In genomic region chr2:88171966-88172365, GRCh38 we compare ENCODE assay signal across 19 cellular contexts. TPM values are rescaled to one million over a fixed set of nuclear protein-coding genes. Genes with fewer than 3 reads are reported as not detected.
A peak's percentile ranks its signal among the peaks of the same experiment; 100 is the strongest.
DNase-seq lines count a peak whose midpoint lies in the region; ATAC-seq, FAIRE-seq and TF ChIP-seq lines count a peak whose summit lies in the region.
"Had no signal": no experiment of that assay in that cellular context is flagged by ENCODE, and none has a peak within 500 bp of the region (broad histone marks: within the 10 kb centered on the region; RNA-seq: fewer than 3 reads in every experiment).

No MANE protein-coding gene starts in this region.

- no peaks in the 10 kb centered on the region for H3F3A ChIP-seq in GM23338 (replicated peaks; ENCODE audit: low read depth)

- H3K79me2 ChIP-seq in GM23338 (replicated peaks; ENCODE audit: insufficient read depth) = no peaks in the 10 kb centered on the region

- peak overlapping the region in 2 of 3 donors; percentile 26 to 50 for H3K27ac Mint-ChIP-seq in CD4-positive, CD25-positive, alpha-beta regulatory T cell
- H3K27ac Mint-ChIP-seq in GM23338 = no peak overlapping the region
- H3K27ac Mint-ChIP-seq in nephron progenitor cell = no peak overlapping the region

- intact Hi-C loops in esophagus muscularis mucosa (cut with DNase I) = no loop called here

- no peak for ATAC-seq in CD4-positive, CD25-positive, alpha-beta regulatory T cell (ENCODE audit: low read depth in 2 of 2)
- ATAC-seq in GM23338 = no peak
- ATAC-seq in GM19328 (IDR thresholded peaks at IDR 0.05; ENCODE audit: unreplicated experiment) = no peak

- H3K9me3 Mint-ChIP-seq in CD4-positive, CD25-positive, alpha-beta regulatory T cell = peaks cover 0 to 4% (median 0%) of the 10 kb centered on the region in 7 donors
- H3K9me3 Mint-ChIP-seq in GM23338 (peaks cover 10% of the 10 kb centered on the region; the same call in 2 of the 3 replicates), nephron progenitor cell (peaks cover 41% of the 10 kb centered on the region)

- FAIRE-seq in RCC 7860 (lab: Jason Lieb, UNC) = no peak
- FAIRE-seq: H54 had no signal

- H3K27me3 ChIP-seq in CD4-positive, CD25-positive, alpha-beta regulatory T cell (ENCODE audit: control insufficient read depth, insufficient read depth, low read length) = peaks cover 3% of the 10 kb centered on the region
- H3K27me3 ChIP-seq in GM23338 (ENCODE audit: insufficient read depth) = no peaks in the 10 kb centered on the region
- H3K27me3 ChIP-seq in esophagus muscularis mucosa = no peaks in the 10 kb centered on the region
- H3K27me3 ChIP-seq: Peyer's patch had no signal

- no peak overlapping the region for H3K4me2 ChIP-seq in GM23338
- H3K4me2 ChIP-seq: KMS-11 had no signal

- no peak for TF ChIP-seq CTCF in GM23338 (conservative IDR thresholded peaks at IDR 0.05; ENCODE audit: low read depth in 2 of 2)
- no peak for TF ChIP-seq CTCF in esophagus muscularis mucosa (IDR thresholded peaks at IDR 0.05)
- no peak for TF ChIP-seq CTCF in nephron progenitor cell (IDR thresholded peaks at IDR 0.05)

- H3K27me3 Mint-ChIP-seq in CD4-positive, CD25-positive, alpha-beta regulatory T cell = peaks cover 37% of the 10 kb centered on the region
- peaks cover 12% of the 10 kb centered on the region for H3K27me3 Mint-ChIP-seq in GM23338 (ENCODE audit: insufficient read depth, low read depth, poor library complexity)
- peaks cover 52% of the 10 kb centered on the region for H3K27me3 Mint-ChIP-seq in nephron progenitor cell (ENCODE audit: low read depth, poor library complexity)

- H3K4me3 ChIP-seq in CD4-positive, CD25-positive, alpha-beta regulatory T cell (ENCODE audit: low read depth, low read length) = no peak overlapping the region
- H3K4me3 ChIP-seq in GM23338 (no peak overlapping the region), esophagus muscularis mucosa (no peak overlapping the region)

- no peak for TF ChIP-seq POLR2A in esophagus muscularis mucosa (IDR thresholded peaks at IDR 0.05; ENCODE audit: low read depth)

- no peak for TF ChIP-seq EP300 in esophagus muscularis mucosa (IDR thresholded peaks at IDR 0.05)

- no peak overlapping the region for H2AFZ ChIP-seq in GM23338

- no peaks in the 10 kb centered on the region for H4K20me1 ChIP-seq in GM23338 (replicated peaks; ENCODE audit: insufficient read depth)

- no peak for DNase-seq in CD4-positive, CD25-positive, alpha-beta regulatory T cell
- no peak for DNase-seq in GM23338 (ENCODE audit: low spot score)
- DNase-seq in esophagus muscularis mucosa (ENCODE audit: extremely low spot score) = peak; percentile 87
- no peak for DNase-seq in nephron progenitor cell
- DNase-seq in NCI-H510A (lab: John Stamatoyannopoulos, UW) = no peak
- no peak for DNase-seq in activated CD4-positive, alpha-beta T cell treated with anti-CD3 and anti-CD28 coated beads, Interleukin-2, amount 50 U/mL, for 1 hour
- no peak for DNase-seq in RCC 7860 (ENCODE audit: low spot score)
- DNase-seq: DMS153, EL, NCI-H1105, NCI-H187, NCI-H510A treated with DMSO at 0.1 percent for 48 hours, Peyer's patch, SHP77 treated with DMSO at 0.1 percent for 48 hours had no signal

- 88% methylated on average over 1 of the region's 1 CpG for WGBS in esophagus muscularis mucosa

- no peaks in the 10 kb centered on the region for H3K9me3 ChIP-seq in CD4-positive, CD25-positive, alpha-beta regulatory T cell (ENCODE audit: control insufficient read depth in 2 of 2, low read length in 2 of 2)
- no peaks in the 10 kb centered on the region for H3K9me3 ChIP-seq in esophagus muscularis mucosa

- no peaks in the 10 kb centered on the region for H3K9me2 ChIP-seq in GM23338 (ENCODE audit: insufficient read depth)

- H3K36me3 Mint-ChIP-seq in CD4-positive, CD25-positive, alpha-beta regulatory T cell = no peaks in the 10 kb centered on the region
- peaks cover 8% of the 10 kb centered on the region; the same call in 2 of the 3 replicates for H3K36me3 Mint-ChIP-seq in GM23338 (ENCODE audit: low read depth)
- H3K36me3 Mint-ChIP-seq in nephron progenitor cell (ENCODE audit: low read depth) = peaks cover 23% of the 10 kb centered on the region

- H3K27ac ChIP-seq in CD4-positive, CD25-positive, alpha-beta regulatory T cell (ENCODE audit: insufficient read depth, low read length, poor library complexity, severe bottlenecking) = no peak overlapping the region
- no peak overlapping the region for H3K27ac ChIP-seq in GM23338 (ENCODE audit: low read depth)
- H3K27ac ChIP-seq in esophagus muscularis mucosa (replicated peaks in 1 of 4) = no peak overlapping the region
- H3K27ac ChIP-seq: KMS-11 had no signal

- no peaks in the 10 kb centered on the region for H3K36me3 ChIP-seq in CD4-positive, CD25-positive, alpha-beta regulatory T cell (ENCODE audit: control insufficient read depth, insufficient read depth, low read length)
- H3K36me3 ChIP-seq in GM23338 (ENCODE audit: insufficient read depth) = no peaks in the 10 kb centered on the region
- H3K36me3 ChIP-seq in esophagus muscularis mucosa = peaks cover 0 to 17% (median 8%) of the 10 kb centered on the region in 4 donors
- H3K36me3 ChIP-seq: Peyer's patch had no signal

- peak overlapping the region in 3 of 4 donors; percentile 78 to 83 (median 83) for H3K4me3 Mint-ChIP-seq in CD4-positive, CD25-positive, alpha-beta regulatory T cell
- H3K4me3 Mint-ChIP-seq in GM23338 (peak overlapping the region; percentile 86; the same call in 2 of the 3 replicates), nephron progenitor cell (peak overlapping the region; percentile 78)

- H3K4me1 ChIP-seq in CD4-positive, CD25-positive, alpha-beta regulatory T cell (ENCODE audit: control insufficient read depth, insufficient read depth, low read length, poor library complexity, severe bottlenecking) = peaks cover 4% of the 10 kb centered on the region
- H3K4me1 ChIP-seq in GM23338 (ENCODE audit: insufficient read depth) = peaks cover 16% of the 10 kb centered on the region
- peaks cover 11 to 27% (median 18%) of the 10 kb centered on the region in 4 donors for H3K4me1 ChIP-seq in esophagus muscularis mucosa
- H3K4me1 ChIP-seq: Peyer's patch had no signal

- peaks cover 0 to 10% (median under 1%) of the 10 kb centered on the region in 4 donors for H3K4me1 Mint-ChIP-seq in CD4-positive, CD25-positive, alpha-beta regulatory T cell
- H3K4me1 Mint-ChIP-seq in GM23338 (peaks cover 20% of the 10 kb centered on the region), nephron progenitor cell (peaks cover 10% of the 10 kb centered on the region)

TF ChIP-seq in GM23338, 12 proteins besides CTCF, POLR2A, EP300 and RAD21:
- TF ChIP-seq REST (IDR thresholded peaks at IDR 0.05; ENCODE audit: unreplicated experiment) (no peak), STAT1 (IDR thresholded peaks at IDR 0.05; ENCODE audit: unreplicated experiment) (no peak), POLR2AphosphoS5 (IDR thresholded peaks at IDR 0.05; ENCODE audit: low read depth) (no peak)

RNA-seq across cellular contexts. Expression of gene THNSL2, which starts 1.8 kb away (rescaled TPM):
- total RNA-seq in CD4-positive, CD25-positive, alpha-beta regulatory T cell = 0.64 TPM
- polyA plus RNA-seq in CD4-positive, CD25-positive, alpha-beta regulatory T cell = under 1 TPM; 0.51 to 0.80 (median 0.54) TPM
- 8.6 and 12.9 TPM in 2 replicates for total RNA-seq in GM23338 (2014; rRNA removed; shearing (Covaris generic))
- 3.8 and 3.9 TPM in 2 replicates for polyA plus RNA-seq in GM23338 (2016; fragmentation: Nextera tagmentation; extraction: Ambion mirVana)
- 10 to 100 TPM in 3 of 4 donors, 1 to 10 TPM in 1; 2.1 to 40.0 (median 29.4) TPM for total RNA-seq in esophagus muscularis mucosa

RNA-seq across cellular contexts. Expression of gene FABP1, which starts 44.1 kb away (rescaled TPM):
- total RNA-seq in CD4-positive, CD25-positive, alpha-beta regulatory T cell = not detected
- polyA plus RNA-seq in CD4-positive, CD25-positive, alpha-beta regulatory T cell = not detected
- not detected in 2 replicates for total RNA-seq in GM23338 (2014; rRNA removed; shearing (Covaris generic))
- not detected in 2 replicates for polyA plus RNA-seq in GM23338 (2016; fragmentation: Nextera tagmentation; extraction: Ambion mirVana)
- 1 to 10 TPM in 1 of 4 donors, not detected in 3; 3.0 TPM for total RNA-seq in esophagus muscularis mucosa
- total RNA-seq: MCF 10A had no signal
- polyA plus RNA-seq: BJ had no signal

Comparison
In these comparisons a context has a peak if more than half of its experiments do, and no peak if none do; other contexts are left out.
1. H3K27ac Mint-ChIP-seq: peak in CD4-positive, CD25-positive, alpha-beta regulatory T cell (2 of 3); none in GM23338 (single experiment) and nephron progenitor cell (single experiment).
2. Peak in every context shown above with its lines, with median percentiles within 50 percentile points of each other: H3K4me3 Mint-ChIP-seq.